Comparison of ENCODE assay signal across 16 cellular contexts in genomic region chr3:62373714-62374333, GRCh38. TPM values are rescaled to one million over a fixed set of nuclear protein-coding genes. Genes with fewer than 3 reads are reported as not detected.
DNase-seq lines count a peak whose midpoint lies in the region; ATAC-seq and TF ChIP-seq lines count a peak whose summit lies in the region.
"Had no signal": no experiment of that assay in that cellular context is flagged by ENCODE, and none has a peak within 500 bp of the region (broad histone marks: within the 10 kb centered on the region; RNA-seq: fewer than 3 reads in every experiment).

No MANE protein-coding gene starts in this region.

- no peaks in the 10 kb centered on the region for H3K36me3 ChIP-seq in liver (ENCODE audit: control insufficient read depth in 4 of 4, insufficient read depth in 3 of 4, low read depth in 1 of 4, low read length in 3 of 4)
- H3K36me3 ChIP-seq in right lobe of liver, result no peaks in the 10 kb centered on the region
- no peaks in the 10 kb centered on the region for H3K36me3 ChIP-seq in naive thymus-derived CD4-positive, alpha-beta T cell (ENCODE audit: control insufficient read depth in 2 of 3, insufficient read depth in 3 of 3, low read length in 3 of 3)
- H3K36me3 ChIP-seq: cardiac muscle cell, thyroid gland had no signal

- H3K27ac ChIP-seq in liver (ENCODE audit: low read depth in 1 of 2, low read length in 2 of 2) (no peak overlapping the region), right lobe of liver (no peak overlapping the region), coronary artery (no peak overlapping the region)
- H3K27ac ChIP-seq in naive thymus-derived CD4-positive, alpha-beta T cell (ENCODE audit: low read depth, low read length), result no peak overlapping the region
- H3K27ac ChIP-seq: cardiac muscle cell, thyroid gland had no signal

- H3K9ac ChIP-seq in liver (ENCODE audit: low read depth in 1 of 2, low read length in 2 of 2), result no peak overlapping the region

- H3K27me3 Mint-ChIP-seq in naive thymus-derived CD4-positive, alpha-beta T cell, result peaks cover 57 to 92% (median 73%) of the 10 kb centered on the region in 5 donors

- CTCF ChIA-PET in naive thymus-derived CD4-positive, alpha-beta T cell (lab: Charles Lee), result no interaction called here

- POLR2A ChIA-PET in naive thymus-derived CD4-positive, alpha-beta T cell (lab: Charles Lee), result no interaction called here

- DNase-seq in right lobe of liver, result no peak
- DNase-seq in coronary artery (ENCODE audit: low spot score), result no peak
- DNase-seq in naive thymus-derived CD4-positive, alpha-beta T cell, result no peak
- no peak for DNase-seq in AG08396 (ENCODE audit: low spot score)
- DNase-seq in activated CD4-positive, CD25-positive, alpha-beta regulatory T cell (lab: John Stamatoyannopoulos, UW), result no peak
- no peak for DNase-seq in cerebellar cortex (ENCODE audit: low spot score)
- DNase-seq: CD8-positive, alpha-beta T cell; NCI-H2107; thyroid gland had no signal

- ATAC-seq in right lobe of liver, result no peak
- no peak for ATAC-seq in naive thymus-derived CD4-positive, alpha-beta T cell
- no peak for ATAC-seq in GM18520 (IDR thresholded peaks at IDR 0.05; ENCODE audit: unreplicated experiment)
- ATAC-seq: CD8-positive, alpha-beta T cell; K562; Panc1 had no signal

- TF ChIP-seq CTCF in liver (IDR thresholded peaks at IDR 0.05; ENCODE audit: low read depth, low read length, missing input control), result no peak
- no peak for TF ChIP-seq CTCF in right lobe of liver (IDR thresholded peaks at IDR 0.05)
- no peak for TF ChIP-seq CTCF in coronary artery (IDR thresholded peaks at IDR 0.05)

- H3K36me3 Mint-ChIP-seq in naive thymus-derived CD4-positive, alpha-beta T cell, result peaks cover 0 to 8% (median 4%) of the 10 kb centered on the region in 5 donors
- H3K36me3 Mint-ChIP-seq: CD8-positive, alpha-beta T cell had no signal

- WGBS in liver, result 5% methylated on average over 47 of the region's 47 CpGs
- WGBS in right lobe of liver (ENCODE audit: insufficient coverage, low coverage, low lambda C conversion rate, missing lambda C conversion rate), result 5% methylated on average over 22 of the region's 47 CpGs

- TF ChIP-seq RAD21 in liver (IDR thresholded peaks at IDR 0.05), result no peak

- H3K4me3 ChIP-seq in liver (ENCODE audit: low read depth in 1 of 3, low read length in 3 of 3) (peak overlapping the region in 2 of 3 donors; percentile 27 to 38), right lobe of liver (no peak overlapping the region), coronary artery (peak overlapping the region; percentile 67)
- H3K4me3 ChIP-seq in naive thymus-derived CD4-positive, alpha-beta T cell (ENCODE audit: low read length), result no peak overlapping the region
- H3K4me3 ChIP-seq: cardiac muscle cell, K562, thyroid gland had no signal

- H3K9me3 Mint-ChIP-seq in naive thymus-derived CD4-positive, alpha-beta T cell, result peaks cover 0 to 7% (median 1%) of the 10 kb centered on the region in 11 donors
- H3K9me3 Mint-ChIP-seq: CD8-positive, alpha-beta T cell had no signal

- H3K27me3 ChIP-seq in liver (ENCODE audit: control insufficient read depth in 4 of 4, insufficient read depth in 4 of 4, low read length in 3 of 4) (peaks cover 4 to 55% (median 39%) of the 10 kb centered on the region in 4 donors), right lobe of liver (peaks cover 12 to 62% of the 10 kb centered on the region in 2 donors)
- peaks cover 0 to 9% of the 10 kb centered on the region in 2 donors for H3K27me3 ChIP-seq in naive thymus-derived CD4-positive, alpha-beta T cell (ENCODE audit: control insufficient read depth in 2 of 2, insufficient read depth in 2 of 2, low read length in 2 of 2)

- intact Hi-C loops in right lobe of liver (cut with DNase I), result no loop called here
- intact Hi-C loops in naive thymus-derived CD4-positive, alpha-beta T cell (cut with micrococcal nuclease), result loop anchor here in 1 of 2 donors (5.0 kb wide), 1 partner anchor 503 kb away; the partner anchor contains the start of gene CADPS

- H3K4me1 ChIP-seq in liver (ENCODE audit: control insufficient read depth in 4 of 4, insufficient read depth in 4 of 4, low read length in 3 of 4) (peaks cover 19 to 54% (median 31%) of the 10 kb centered on the region in 4 donors), right lobe of liver (peaks cover 0 to 24% (median 0%) of the 10 kb centered on the region in 4 donors)
- H3K4me1 ChIP-seq in naive thymus-derived CD4-positive, alpha-beta T cell (ENCODE audit: control insufficient read depth in 2 of 2, insufficient read depth in 2 of 2, low read length in 2 of 2), result no peaks in the 10 kb centered on the region

- TF ChIP-seq POLR2A in right lobe of liver (IDR thresholded peaks at IDR 0.05), result no peak

- peaks cover 0 to 19% (median 8%) of the 10 kb centered on the region in 7 donors for H3K4me1 Mint-ChIP-seq in naive thymus-derived CD4-positive, alpha-beta T cell

- peak overlapping the region in 6 of 10 donors; percentile 9 to 49 (median 29) for H3K4me3 Mint-ChIP-seq in naive thymus-derived CD4-positive, alpha-beta T cell
- H3K4me3 Mint-ChIP-seq: CD8-positive, alpha-beta T cell had no signal

- peak overlapping the region in 1 of 9 donors; percentile 52 for H3K27ac Mint-ChIP-seq in naive thymus-derived CD4-positive, alpha-beta T cell
- H3K27ac Mint-ChIP-seq: CD8-positive, alpha-beta T cell; progenitor cell of endocrine pancreas had no signal

- H3K9me3 ChIP-seq in liver (ENCODE audit: control insufficient read depth in 4 of 4, low read length in 3 of 4) (no peaks in the 10 kb centered on the region), right lobe of liver (no peaks in the 10 kb centered on the region)
- no peaks in the 10 kb centered on the region for H3K9me3 ChIP-seq in naive thymus-derived CD4-positive, alpha-beta T cell (ENCODE audit: control insufficient read depth in 2 of 3, low read length in 3 of 3)
- H3K9me3 ChIP-seq: thyroid gland had no signal

TF ChIP-seq in liver, 16 proteins besides CTCF, POLR2A, EP300 and RAD21:
- TF ChIP-seq NR2F2 (IDR thresholded peaks at IDR 0.05) (no peak), RXRA (IDR thresholded peaks at IDR 0.05) (no peak), MAX (IDR thresholded peaks at IDR 0.05) (no peak), SP1 (IDR thresholded peaks at IDR 0.05) (no peak), HNF4G (IDR thresholded peaks at IDR 0.05) (no peak), JUND (IDR thresholded peaks at IDR 0.05) (no peak), REST (IDR thresholded peaks at IDR 0.05) (no peak), HNF4A (conservative IDR thresholded peaks at IDR 0.05) (no peak), YY1 (IDR thresholded peaks at IDR 0.05) (no peak), FOXA1 (IDR thresholded peaks at IDR 0.05) (no peak), TAF1 (conservative IDR thresholded peaks at IDR 0.05) (no peak), EGR1 (IDR thresholded peaks at IDR 0.05; ENCODE audit: low read depth in 2 of 2) (no peak), FOXA2 (IDR thresholded peaks at IDR 0.05) (no peak), ZBTB33 (IDR thresholded peaks at IDR 0.05) (no peak), GABPA (IDR thresholded peaks at IDR 0.05 in 1 of 2, conservative IDR thresholded peaks at IDR 0.05 in 1 of 2) (no peak), ATF3 (IDR thresholded peaks at IDR 0.05) (no peak)

RNA-seq across cellular contexts. Expression of gene FEZF2, which starts 0.5 kb away (rescaled TPM):
- total RNA-seq in liver (not detected), right lobe of liver (not detected)
- not detected for polyA plus RNA-seq in liver
- total RNA-seq in naive thymus-derived CD4-positive, alpha-beta T cell, result not detected
- not detected for polyA plus RNA-seq in naive thymus-derived CD4-positive, alpha-beta T cell
- total RNA-seq: cardiac muscle cell; CD8-positive, alpha-beta T cell; H4; K562; progenitor cell of endocrine pancreas; thyroid gland had no signal
- polyA plus RNA-seq: cardiac muscle cell, K562 had no signal

Comparison
In these comparisons a context has a peak if more than half of its experiments do, and no peak if none do; other contexts are left out.
1. H3K4me3 ChIP-seq: peak in liver (2 of 3) and coronary artery (single experiment); none in right lobe of liver (0 of 3) and naive thymus-derived CD4-positive, alpha-beta T cell (single experiment).